Comparison of ENCODE assay signal across 8 cellular contexts in the genomic region with DNA sequence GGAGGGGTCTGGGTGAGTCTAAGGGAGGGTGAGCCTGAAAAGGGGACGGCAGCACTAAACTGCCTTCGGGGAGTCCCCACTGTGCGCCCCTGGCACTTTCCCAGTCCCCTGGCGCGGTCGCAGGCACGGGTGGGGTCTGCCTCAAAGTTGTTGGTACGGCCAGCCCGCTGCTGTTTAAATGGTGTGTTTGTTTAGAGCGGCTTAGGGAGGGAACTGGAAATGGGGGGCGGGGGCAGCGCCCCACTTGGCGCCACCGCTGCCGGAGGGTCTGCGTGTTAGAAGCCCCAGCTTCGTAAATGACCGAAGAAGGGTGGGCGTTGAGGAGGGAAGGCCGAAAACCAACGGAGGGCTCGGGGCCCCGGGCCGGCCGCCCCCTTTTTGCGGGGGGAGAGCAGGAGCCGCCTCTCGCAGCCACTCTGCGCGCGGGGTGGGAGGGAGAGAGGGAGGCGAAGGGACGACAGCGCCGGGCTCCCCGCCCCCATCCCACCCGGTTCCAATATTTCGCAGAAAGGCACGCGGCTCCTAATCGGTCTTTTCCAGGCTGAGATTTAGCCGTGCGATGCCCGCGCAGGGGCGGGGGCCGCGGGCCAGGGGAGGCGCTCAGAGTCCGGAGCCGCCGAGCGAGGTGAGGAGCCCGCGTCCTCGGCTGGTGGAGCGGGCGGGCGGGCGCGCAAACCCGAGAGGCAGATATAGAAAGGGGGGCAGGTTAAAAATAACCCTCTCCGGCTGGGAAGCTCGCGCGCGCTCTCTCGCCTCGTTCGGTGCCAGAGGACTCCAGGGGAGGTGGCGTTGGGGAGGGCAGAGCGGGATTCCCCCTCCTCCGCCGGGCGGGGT. TPM values are rescaled to one million over a fixed set of nuclear protein-coding genes. Genes with fewer than 3 reads are reported as not detected.
DNase-seq lines count a peak whose midpoint lies in the region; ATAC-seq and TF ChIP-seq lines count a peak whose summit lies in the region.

No MANE protein-coding gene starts in this region.

- TF ChIP-seq CTCF in tibial artery (IDR thresholded peaks at IDR 0.05): no peak

- H3K4me3 ChIP-seq in mucosa of rectum (ENCODE audit: low read length in 2 of 2): peak overlapping the region in 1 of 2 donors; percentile 42
- peak overlapping the region; percentile 50 to 58 for H3K4me3 ChIP-seq in tibial artery

- ATAC-seq in esophagus mucosa (peak; percentile 41), HG02973 (IDR thresholded peaks at IDR 0.05; ENCODE audit: unreplicated experiment) (no peak), HG03457 (IDR thresholded peaks at IDR 0.05; ENCODE audit: unreplicated experiment) (no peak)

- intact Hi-C loops in tibial artery (cut with DNase I; ENCODE audit: low total_unique reads): loop anchor here (5.0 to 10.0 kb wide), 2 partner anchors 97 to 305 kb away; partner anchors contain the start of genes DRG2 and RAI1

- H3K9me3 ChIP-seq in mucosa of rectum (ENCODE audit: control insufficient read depth in 2 of 2, low read length in 2 of 2) (no peaks in the 10 kb centered on the region), tibial artery (no peaks in the 10 kb centered on the region)

- H3K36me3 ChIP-seq in mucosa of rectum (ENCODE audit: control insufficient read depth in 2 of 2, insufficient read depth in 2 of 2, low read length in 2 of 2) (no peaks in the 10 kb centered on the region), tibial artery (no peaks in the 10 kb centered on the region)

- peak overlapping the region; percentile 34 to 58 for H3K27ac ChIP-seq in mucosa of rectum (ENCODE audit: low read depth in 2 of 2, low read length in 2 of 2)
- H3K27ac ChIP-seq in tibial artery: peak overlapping the region; percentile 70 to 82

- peaks cover 27 to 29% of the 10 kb centered on the region in 2 donors for H3K4me1 ChIP-seq in mucosa of rectum (ENCODE audit: control insufficient read depth in 2 of 2, insufficient read depth in 2 of 2, low read length in 2 of 2)
- H3K4me1 ChIP-seq in tibial artery: peaks cover 13 to 69% (median 51%) of the 10 kb centered on the region in 4 donors

- H3K27me3 ChIP-seq in mucosa of rectum (ENCODE audit: control insufficient read depth in 2 of 2, insufficient read depth in 2 of 2, low read length in 2 of 2) (no peaks in the 10 kb centered on the region), tibial artery (no peaks in the 10 kb centered on the region)

- peak overlapping the region; percentile 32 to 42 for H3K9ac ChIP-seq in mucosa of rectum (ENCODE audit: low read depth in 1 of 2, low read length in 2 of 2)

- peak; percentile 64 for DNase-seq in ELR (ENCODE audit: low read depth)
- peak; percentile 57 for DNase-seq in NCI-H2029 (lab: John Stamatoyannopoulos, UW)
- DNase-seq in activated T-cell treated with anti-CD3 and anti-CD28 coated beads, Interleukin-2, amount 50 U/mL, for 1 hour: peak; percentile 53
- DNase-seq in tibial artery: peak; percentile 57 to 93

RNA-seq across cellular contexts. Expression of gene SREBF1, which starts 55.0 kb away (rescaled TPM):
- total RNA-seq in esophagus mucosa: 142 TPM
